In genomic region chr12:85280138-85280983, GRCh38 we compare ENCODE assay signal across 9 cellular contexts. TPM values are rescaled to one million over a fixed set of nuclear protein-coding genes. Genes with fewer than 3 reads are reported as not detected.
DNase-seq lines count a peak whose midpoint lies in the region; ATAC-seq and TF ChIP-seq lines count a peak whose summit lies in the region.
"Had no signal": no experiment of that assay in that cellular context is flagged by ENCODE, and none has a peak within 500 bp of the region (broad histone marks: within the 10 kb centered on the region; RNA-seq: fewer than 3 reads in every experiment).

Gene ALX1, plus strand, starts transcription at chr12:85280220. Its CDS starts 42 bp downstream, at chr12:85280262.

- no peak within 1 kb of the TSS for H3K4me3 ChIP-seq in CD4-positive, CD25-positive, alpha-beta regulatory T cell (ENCODE audit: low read depth, low read length)
- H3K4me3 ChIP-seq in coronary artery (peak within 1 kb of the TSS; percentile 64), lung (peak within 1 kb of the TSS; percentile 3), aorta (ENCODE audit: low read length in 2 of 2) (peak within 1 kb of the TSS in 1 of 2 donors; percentile 23), Karpas-422 (ENCODE audit: low read length) (no peak within 1 kb of the TSS)

- peak in 1 of 3 donors; percentile 2 for DNase-seq in CD4-positive, CD25-positive, alpha-beta regulatory T cell
- peak; percentile 78 for DNase-seq in NCI-H524 treated with DMSO at 0.1 percent for 48 hours (lab: John Stamatoyannopoulos, UW)
- no peak for DNase-seq in coronary artery (ENCODE audit: low spot score)
- DNase-seq in lung (ENCODE audit: low spot score) = no peak
- DNase-seq in aorta = peak; percentile 38 to 75
- no peak for DNase-seq in Karpas-422

- no peaks in the 10 kb centered on the region for H4K20me1 ChIP-seq in Karpas-422 (ENCODE audit: insufficient read depth, low read depth, low read length)

- 2 to 5% methylated on average over 53 of the region's 53 CpGs for WGBS in lung, 2 donors
- 4 to 6% methylated on average over 53 of the region's 53 CpGs for WGBS in aorta, 2 donors

- TF ChIP-seq CTCF in coronary artery (IDR thresholded peaks at IDR 0.05) (no peak), lung (IDR thresholded peaks at IDR 0.05; ENCODE audit: control extremely low read depth, extremely low read depth) (no peak)

- no peak within 1 kb of the TSS for H3K27ac ChIP-seq in CD4-positive, CD25-positive, alpha-beta regulatory T cell (ENCODE audit: insufficient read depth, low read length, poor library complexity, severe bottlenecking)
- H3K27ac ChIP-seq in coronary artery (no peak within 1 kb of the TSS), lung (ENCODE audit: low read depth in 1 of 2, low read length in 1 of 2) (no peak within 1 kb of the TSS), aorta (ENCODE audit: low read depth in 1 of 2, low read length in 2 of 2) (no peak within 1 kb of the TSS), Karpas-422 (ENCODE audit: low read length) (no peak within 1 kb of the TSS)
- H3K27ac ChIP-seq: neutrophil had no signal

- no peaks in the 10 kb centered on the region for H3K36me3 Mint-ChIP-seq in CD4-positive, CD25-positive, alpha-beta regulatory T cell

- H3K9ac ChIP-seq in Karpas-422 (ENCODE audit: low read length) = no peak within 1 kb of the TSS

- H3K9me3 ChIP-seq in CD4-positive, CD25-positive, alpha-beta regulatory T cell (ENCODE audit: control insufficient read depth in 2 of 2, low read length in 2 of 2) = peaks cover 3 to 7% of the 10 kb centered on the region in 2 experiments
- H3K9me3 ChIP-seq in lung (ENCODE audit: control insufficient read depth in 2 of 2, insufficient read depth in 1 of 2, low read length in 1 of 2) (peaks cover 0 to 13% of the 10 kb centered on the region in 2 donors), aorta (ENCODE audit: control insufficient read depth, low read length) (peaks cover 10% of the 10 kb centered on the region), Karpas-422 (ENCODE audit: low read length) (peaks cover 6% of the 10 kb centered on the region; the same call in 1 of the 2 replicates)
- H3K9me3 ChIP-seq: neutrophil had no signal

- peaks cover 33% of the 10 kb centered on the region for H3K27me3 Mint-ChIP-seq in CD4-positive, CD25-positive, alpha-beta regulatory T cell

- H3K4me2 ChIP-seq in Karpas-422 (ENCODE audit: low read depth, low read length, poor library complexity, severe bottlenecking) = no peak within 1 kb of the TSS

- H3K4me3 Mint-ChIP-seq in CD4-positive, CD25-positive, alpha-beta regulatory T cell = peak within 1 kb of the TSS in 3 of 4 donors; percentile 31 to 73 (median 50)

- no peaks in the 10 kb centered on the region for H3K36me3 ChIP-seq in CD4-positive, CD25-positive, alpha-beta regulatory T cell (ENCODE audit: control insufficient read depth, insufficient read depth, low read length)
- no peaks in the 10 kb centered on the region for H3K36me3 ChIP-seq in lung (ENCODE audit: control insufficient read depth in 2 of 2, insufficient read depth in 2 of 2, low read length in 2 of 2)
- H3K36me3 ChIP-seq in aorta (ENCODE audit: control insufficient read depth in 1 of 2, insufficient read depth in 2 of 2, low read length in 1 of 2) = no peaks in the 10 kb centered on the region
- no peaks in the 10 kb centered on the region for H3K36me3 ChIP-seq in Karpas-422 (ENCODE audit: insufficient read depth, low read length)
- H3K36me3 ChIP-seq: neutrophil had no signal

- intact Hi-C loops in aorta (cut with DNase I) = no loop called here

- peaks cover 0 to 4% (median 0%) of the 10 kb centered on the region in 4 donors for H3K4me1 Mint-ChIP-seq in CD4-positive, CD25-positive, alpha-beta regulatory T cell

- peaks cover 4% of the 10 kb centered on the region for H3K27me3 ChIP-seq in CD4-positive, CD25-positive, alpha-beta regulatory T cell (ENCODE audit: control insufficient read depth, insufficient read depth, low read length)
- H3K27me3 ChIP-seq in lung (ENCODE audit: control insufficient read depth, insufficient read depth) = peaks cover 14% of the 10 kb centered on the region
- H3K27me3 ChIP-seq in aorta (ENCODE audit: control insufficient read depth in 1 of 2, insufficient read depth in 2 of 2, low read length in 1 of 2) = no peaks in the 10 kb centered on the region
- no peaks in the 10 kb centered on the region for H3K27me3 ChIP-seq in Karpas-422 (ENCODE audit: low read length)

- H3K4me1 ChIP-seq in CD4-positive, CD25-positive, alpha-beta regulatory T cell (ENCODE audit: control insufficient read depth, insufficient read depth, low read length, poor library complexity, severe bottlenecking) = no peaks in the 10 kb centered on the region
- peaks cover 0 to 7% of the 10 kb centered on the region in 2 donors for H3K4me1 ChIP-seq in lung (ENCODE audit: control insufficient read depth in 2 of 2, insufficient read depth in 2 of 2, low read length in 2 of 2)
- no peaks in the 10 kb centered on the region for H3K4me1 ChIP-seq in aorta (ENCODE audit: control insufficient read depth in 1 of 2, insufficient read depth in 2 of 2, low read length in 2 of 2)
- H3K4me1 ChIP-seq in Karpas-422 (ENCODE audit: low read length) = no peaks in the 10 kb centered on the region

- no peaks in the 10 kb centered on the region for H3K9me2 ChIP-seq in Karpas-422 (replicated peaks; ENCODE audit: insufficient read depth, low read length)

- H3K79me2 ChIP-seq in Karpas-422 (ENCODE audit: low read length) = no peaks in the 10 kb centered on the region

- ATAC-seq in CD4-positive, CD25-positive, alpha-beta regulatory T cell (ENCODE audit: low read depth in 2 of 2) = no peak
- peak; percentile 51 for ATAC-seq in GM21390 (IDR thresholded peaks at IDR 0.05; ENCODE audit: unreplicated experiment)
- peak; percentile 55 for ATAC-seq in lung (ENCODE audit: insufficient read depth, low FRiP score)
- peak; percentile 44 for ATAC-seq in aorta (ENCODE audit: low FRiP score)
- no peak for ATAC-seq in GM19324 (IDR thresholded peaks at IDR 0.05; ENCODE audit: low FRiP score, unreplicated experiment)

- H3K27ac Mint-ChIP-seq in CD4-positive, CD25-positive, alpha-beta regulatory T cell = no peak within 1 kb of the TSS

- no peak within 1 kb of the TSS for H2AFZ ChIP-seq in Karpas-422 (ENCODE audit: low read length)

- H3K9me3 Mint-ChIP-seq in CD4-positive, CD25-positive, alpha-beta regulatory T cell = peaks cover 0 to 13% (median 2%) of the 10 kb centered on the region in 7 donors

RNA-seq across cellular contexts. Expression of gene ALX1, which starts in this region (rescaled TPM):
- not detected for total RNA-seq in CD4-positive, CD25-positive, alpha-beta regulatory T cell
- not detected for polyA plus RNA-seq in CD4-positive, CD25-positive, alpha-beta regulatory T cell
- total RNA-seq in lung = under 1 TPM; 0.12 to 0.17 TPM
- under 1 TPM; 0.08 to 0.14 TPM for polyA plus RNA-seq in lung
- not detected for total RNA-seq in aorta
- polyA plus RNA-seq in aorta = under 1 TPM in 1 of 2 donors, not detected in 1; 0.25 TPM
- not detected in 2 replicates for total RNA-seq in Karpas-422 (2014; rRNA removed; shearing (Covaris generic); ENCODE audit: low replicate concordance)

Comparison
In these comparisons a context has a peak if more than half of its experiments do, and no peak if none do; other contexts are left out.
1. Peak in ATAC-seq and H3K4me3 ChIP-seq in lung; RNA of the gene not detected or under 1 TPM.
2. Peak in DNase-seq and ATAC-seq in aorta; RNA of the gene not detected or under 1 TPM.